In genomic region chr1:23304140-23304620, GRCh38 we compare ENCODE assay signal across 16 cellular contexts.
"Had no signal": no experiment of that assay in that cellular context is flagged by ENCODE, and none has a peak within 500 bp of the region (broad histone marks: within the 10 kb centered on the region; RNA-seq: fewer than 3 reads in every experiment).

No MANE protein-coding gene starts in this region.

- H3K4me3 Mint-ChIP-seq: activated naive CD4-positive, alpha-beta T cell treated with anti-CD3 and anti-CD28 coated beads, Interleukin-2, amount 50 U/mL, for 24 hours; brain; neural crest cell had no signal

- ATAC-seq: activated CD4-positive, CD25-positive, alpha-beta regulatory T cell treated with anti-CD3 and anti-CD28 coated beads, Interleukin-2, amount 50 U/mL, for 24 hours had no signal

- H3K4me3 ChIP-seq: dorsolateral prefrontal cortex, esophagus muscularis mucosa, ovary, tibial nerve had no signal

- H3K27ac ChIP-seq: ovary had no signal

- H3K36me3 ChIP-seq: ovary had no signal

- H3K9me3 ChIP-seq: esophagus muscularis mucosa, ovary, tibial nerve had no signal

- DNase-seq: activated CD4-positive, alpha-beta T cell treated with anti-CD3 and anti-CD28 coated beads, Interleukin-2, amount 50 U/mL, for 48 hours; activated CD8-positive, alpha-beta memory T cell treated with anti-CD3 and anti-CD28 coated beads, Interleukin-2, amount 50 U/mL, for 48 hours; amygdala; cerebellar nuclear complex; dorsolateral prefrontal cortex; mesenchymal stem cell; ovary; SHP77 treated with DMSO at 0.1 percent for 48 hours; stimulated activated CD4-positive, alpha-beta T cell treated with anti-CD3 and anti-CD28 coated beads, Interleukin-4, amount 100 ng/mL, for 4 hours; T-helper 2 cell had no signal

- H3K27me3 ChIP-seq: dorsolateral prefrontal cortex, esophagus muscularis mucosa, ovary, tibial nerve had no signal

- H3K27me3 Mint-ChIP-seq: activated naive CD4-positive, alpha-beta T cell treated with anti-CD3 and anti-CD28 coated beads, Interleukin-2, amount 50 U/mL, for 24 hours; brain had no signal

- H3K4me1 Mint-ChIP-seq: neural crest cell had no signal

- H3K9me3 Mint-ChIP-seq: activated naive CD4-positive, alpha-beta T cell treated with anti-CD3 and anti-CD28 coated beads, Interleukin-2, amount 50 U/mL, for 24 hours; brain; neural crest cell had no signal
